18 cellular contexts compared by ENCODE assay signal in the genomic region with DNA sequence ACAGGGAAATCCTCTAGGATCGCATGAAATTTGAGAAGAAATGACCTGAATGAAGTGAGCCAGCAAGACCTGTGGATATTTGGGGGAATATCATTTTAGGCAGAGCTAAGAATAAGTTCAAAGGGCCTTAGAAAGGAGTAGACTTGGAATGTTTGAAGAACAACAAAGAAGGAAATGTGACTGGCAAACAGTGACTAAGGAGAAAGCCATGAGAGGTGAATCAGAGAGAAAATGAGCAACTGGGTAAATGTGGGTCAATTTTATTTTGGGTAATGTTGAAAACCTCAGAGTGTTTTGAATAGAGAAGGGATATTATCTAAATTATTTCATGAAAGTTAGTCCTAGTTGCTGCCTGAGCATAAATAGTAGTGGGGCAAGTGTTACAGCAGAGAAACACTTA.
A peak's percentile ranks its signal among the peaks of the same experiment; 100 is the strongest.
DNase-seq lines count a peak whose midpoint lies in the region; ATAC-seq, FAIRE-seq and TF ChIP-seq lines count a peak whose summit lies in the region.
"Had no signal": no experiment of that assay in that cellular context is flagged by ENCODE, and none has a peak within 500 bp of the region (broad histone marks: within the 10 kb centered on the region; RNA-seq: fewer than 3 reads in every experiment).

No MANE protein-coding gene starts in this region.

- DNase-seq in MCF 10A (ENCODE audit: unreplicated experiment) (peak; percentile 11), breast epithelium (ENCODE audit: low spot score in 2 of 2) (no peak), glomerular visceral epithelial cell (ENCODE audit: extremely low spot score) (peak; percentile 6), iPS-NIHi11 (ENCODE audit: low spot score) (no peak), SJCRH30 (no peak), GM12891 (ENCODE audit: insufficient read length, low spot score) (no peak)
- DNase-seq in stimulated activated naive CD8-positive, alpha-beta T cell treated with anti-CD3 and anti-CD28 coated beads, Interleukin-15, amount 100 ng/mL, for 72 hours = no peak
- DNase-seq: 8988T, activated T-cell treated with anti-CD3 and anti-CD28 coated beads for 4 hours, left cardiac atrium, natural killer cell, NCI-H2081 treated with DMSO at 0.1 percent for 48 hours, NCI-H82 had no signal

- CTCF ChIA-PET in MCF 10A (lab: Yijun Ruan, JAX) = no interaction called here

- no peak overlapping the region for H3K4me3 Mint-ChIP-seq in MCF 10A (ENCODE audit: unreplicated experiment)
- H3K4me3 Mint-ChIP-seq in stimulated activated naive CD8-positive, alpha-beta T cell treated with anti-CD3 and anti-CD28 coated beads, Interleukin-15, amount 100 ng/mL, for 72 hours = no peak overlapping the region
- H3K4me3 Mint-ChIP-seq: dendritic cell treated with granulocyte-macrophage colony-stimulating factor and Interleukin-4, amounts not matched to agents 40 ng/mL and 50 ng/mL, for 4 days; natural killer cell had no signal

- no peaks in the 10 kb centered on the region for H3K9me3 Mint-ChIP-seq in MCF 10A (ENCODE audit: unreplicated experiment)
- no peaks in the 10 kb centered on the region for H3K9me3 Mint-ChIP-seq in stimulated activated naive CD8-positive, alpha-beta T cell treated with anti-CD3 and anti-CD28 coated beads, Interleukin-15, amount 100 ng/mL, for 72 hours
- H3K9me3 Mint-ChIP-seq: dendritic cell treated with granulocyte-macrophage colony-stimulating factor and Interleukin-4, amounts not matched to agents 40 ng/mL and 50 ng/mL, for 4 days; natural killer cell had no signal

- H3K27ac ChIP-seq in breast epithelium = no peak overlapping the region
- no peak overlapping the region for H3K27ac ChIP-seq in SJCRH30
- H3K27ac ChIP-seq: gastroesophageal sphincter had no signal

- ATAC-seq in SK-N-SH treated with all-trans-retinoic acid at 6 μM for 48 hours = peak; percentile 44; the same call in 2 of the 3 replicates
- no peak for ATAC-seq in stimulated activated naive CD8-positive, alpha-beta T cell treated with anti-CD3 and anti-CD28 coated beads, Interleukin-15, amount 100 ng/mL, for 72 hours
- ATAC-seq: activated CD4-positive, CD25-positive, alpha-beta regulatory T cell treated with anti-CD3 and anti-CD28 coated beads, Interleukin-2, amount 50 U/mL, for 24 hours; gastroesophageal sphincter; left cardiac atrium; natural killer cell; sciatic nerve had no signal

- no TSS peak for BruUV-seq in MCF 10A (replicated peaks; lab: Mats Ljungman, UMichigan)

- H3K27me3 ChIP-seq in breast epithelium (no peaks in the 10 kb centered on the region), SJCRH30 (no peaks in the 10 kb centered on the region)
- H3K27me3 ChIP-seq: gastroesophageal sphincter had no signal

- TF ChIP-seq POLR2A in breast epithelium (IDR thresholded peaks at IDR 0.05) = no peak
- TF ChIP-seq POLR2A in GM12891 (IDR thresholded peaks at IDR 0.05; ENCODE audit: low read depth, low read length) = no peak

- H3K36me3 ChIP-seq in breast epithelium (no peaks in the 10 kb centered on the region), SJCRH30 (no peaks in the 10 kb centered on the region)
- H3K36me3 ChIP-seq: gastroesophageal sphincter had no signal

- intact Hi-C loops in MCF 10A (cut with micrococcal nuclease) (loop anchor here (2.0 kb wide), 1 partner anchor 25 kb away; no protein-coding TSS in a partner anchor), breast epithelium (cut with DNase I; ENCODE audit: low total_unique reads) (no loop called here)

- H3K27me3 Mint-ChIP-seq in MCF 10A (ENCODE audit: insufficient read depth, unreplicated experiment) = no peaks in the 10 kb centered on the region
- H3K27me3 Mint-ChIP-seq in stimulated activated naive CD8-positive, alpha-beta T cell treated with anti-CD3 and anti-CD28 coated beads, Interleukin-15, amount 100 ng/mL, for 72 hours = peaks cover 16% of the 10 kb centered on the region
- H3K27me3 Mint-ChIP-seq: dendritic cell treated with granulocyte-macrophage colony-stimulating factor and Interleukin-4, amounts not matched to agents 40 ng/mL and 50 ng/mL, for 4 days had no signal

- POLR2A ChIA-PET in MCF 10A (lab: Yijun Ruan, JAX) = interaction anchor here (0.9 kb wide), 1 partner anchor 13 kb away, joined by 3 read pairs; no protein-coding TSS in a partner anchor

- H3K36me3 Mint-ChIP-seq in MCF 10A (ENCODE audit: insufficient read depth, unreplicated experiment) = no peaks in the 10 kb centered on the region
- H3K36me3 Mint-ChIP-seq: natural killer cell had no signal

- TF ChIP-seq CTCF in MCF 10A (IDR thresholded peaks at IDR 0.05; ENCODE audit: unreplicated experiment) (no peak), breast epithelium (IDR thresholded peaks at IDR 0.05) (no peak)

- no peak overlapping the region for H3K4me3 ChIP-seq in breast epithelium
- H3K4me3 ChIP-seq in SJCRH30 = no peak overlapping the region
- H3K4me3 ChIP-seq: gastroesophageal sphincter had no signal

- H3K27ac Mint-ChIP-seq in MCF 10A (ENCODE audit: low read depth, unreplicated experiment) = no peak overlapping the region
- no peak overlapping the region for H3K27ac Mint-ChIP-seq in stimulated activated naive CD8-positive, alpha-beta T cell treated with anti-CD3 and anti-CD28 coated beads, Interleukin-15, amount 100 ng/mL, for 72 hours
- H3K27ac Mint-ChIP-seq: dendritic cell treated with granulocyte-macrophage colony-stimulating factor and Interleukin-4, amounts not matched to agents 40 ng/mL and 50 ng/mL, for 4 days; natural killer cell had no signal

- H3K9me3 ChIP-seq in breast epithelium (no peaks in the 10 kb centered on the region), SJCRH30 (replicated peaks) (no peaks in the 10 kb centered on the region)
- H3K9me3 ChIP-seq: gastroesophageal sphincter had no signal

- peaks cover 7% of the 10 kb centered on the region for H3K4me1 Mint-ChIP-seq in MCF 10A (ENCODE audit: insufficient read depth, unreplicated experiment)
- H3K4me1 Mint-ChIP-seq in stimulated activated naive CD8-positive, alpha-beta T cell treated with anti-CD3 and anti-CD28 coated beads, Interleukin-15, amount 100 ng/mL, for 72 hours = no peaks in the 10 kb centered on the region
- H3K4me1 Mint-ChIP-seq: natural killer cell had no signal

- FAIRE-seq in GM12891 (lab: Jason Lieb, UNC) = no peak

- H3K4me1 ChIP-seq in breast epithelium = no peaks in the 10 kb centered on the region
- H3K4me1 ChIP-seq in SJCRH30 = no peaks in the 10 kb centered on the region
- H3K4me1 ChIP-seq: gastroesophageal sphincter had no signal

TF ChIP-seq in SK-N-SH treated with all-trans-retinoic acid at 6 μM for 48 hours, 23 proteins besides CTCF, POLR2A, EP300 and RAD21 (continues in another document):
- TF ChIP-seq BACH2 (CRISPR knock-in tag; IDR thresholded peaks at IDR 0.05; ENCODE audit: borderline replicate concordance) = no peak
- TF ChIP-seq, protein P1, sequence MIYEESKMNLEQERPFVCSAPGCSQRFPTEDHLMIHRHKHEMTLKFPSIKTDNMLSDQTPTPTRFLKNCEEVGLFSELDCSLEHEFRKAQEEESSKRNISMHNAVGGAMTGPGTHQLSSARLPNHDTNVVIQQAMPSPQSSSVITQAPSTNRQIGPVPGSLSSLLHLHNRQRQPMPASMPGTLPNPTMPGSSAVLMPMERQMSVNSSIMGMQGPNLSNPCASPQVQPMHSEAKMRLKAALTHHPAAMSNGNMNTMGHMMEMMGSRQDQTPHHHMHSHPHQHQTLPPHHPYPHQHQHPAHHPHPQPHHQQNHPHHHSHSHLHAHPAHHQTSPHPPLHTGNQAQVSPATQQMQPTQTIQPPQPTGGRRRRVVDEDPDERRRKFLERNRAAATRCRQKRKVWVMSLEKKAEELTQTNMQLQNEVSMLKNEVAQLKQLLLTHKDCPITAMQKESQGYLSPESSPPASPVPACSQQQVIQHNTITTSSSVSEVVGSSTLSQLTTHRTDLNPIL (CRISPR knock-in tag; IDR thresholded peaks at IDR 0.05; ENCODE audit: low read depth) = no peak
- TF ChIP-seq ZNF565 (CRISPR knock-in tag; conservative IDR thresholded peaks at IDR 0.05; ENCODE audit: low read depth) = no peak
- TF ChIP-seq CSDC2 (CRISPR knock-in tag; IDR thresholded peaks at IDR 0.05) = no peak
- TF ChIP-seq ZNF8 (CRISPR knock-in tag; IDR thresholded peaks at IDR 0.05) = no peak
- TF ChIP-seq ZFP30 (CRISPR knock-in tag; IDR thresholded peaks at IDR 0.05) = no peak
- no peak for TF ChIP-seq TCF4 (CRISPR knock-in tag; IDR thresholded peaks at IDR 0.05; ENCODE audit: borderline replicate concordance)

TF ChIP-seq in GM12891, 5 proteins besides CTCF, POLR2A, EP300 and RAD21:
- no peak for TF ChIP-seq PAX5 (IDR thresholded peaks at IDR 0.05; ENCODE audit: insufficient read depth, low read length, severe bottlenecking)
- TF ChIP-seq POLR2AphosphoS5 (IDR thresholded peaks at IDR 0.05; ENCODE audit: low read depth, low read length) = no peak
- TF ChIP-seq TAF1 (IDR thresholded peaks at IDR 0.05; ENCODE audit: low read depth, low read length) = no peak
- no peak for TF ChIP-seq POU2F2 (IDR thresholded peaks at IDR 0.05; ENCODE audit: low read depth, low read length)
- TF ChIP-seq SPI1 (IDR thresholded peaks at IDR 0.05; ENCODE audit: low read depth, low read length) = no peak

Comparison
In these comparisons a context has a peak if more than half of its experiments do, and no peak if none do; other contexts are left out.
1. DNase-seq: peak in MCF 10A (single experiment) and glomerular visceral epithelial cell (single experiment); none in breast epithelium (0 of 2), iPS-NIHi11 (single experiment), stimulated activated naive CD8-positive, alpha-beta T cell treated with anti-CD3 and anti-CD28 coated beads, Interleukin-15, amount 100 ng/mL, for 72 hours (0 of 2), SJCRH30 (0 of 2) and GM12891 (single experiment).